13 cellular contexts compared by ENCODE assay signal in the genomic region with DNA sequence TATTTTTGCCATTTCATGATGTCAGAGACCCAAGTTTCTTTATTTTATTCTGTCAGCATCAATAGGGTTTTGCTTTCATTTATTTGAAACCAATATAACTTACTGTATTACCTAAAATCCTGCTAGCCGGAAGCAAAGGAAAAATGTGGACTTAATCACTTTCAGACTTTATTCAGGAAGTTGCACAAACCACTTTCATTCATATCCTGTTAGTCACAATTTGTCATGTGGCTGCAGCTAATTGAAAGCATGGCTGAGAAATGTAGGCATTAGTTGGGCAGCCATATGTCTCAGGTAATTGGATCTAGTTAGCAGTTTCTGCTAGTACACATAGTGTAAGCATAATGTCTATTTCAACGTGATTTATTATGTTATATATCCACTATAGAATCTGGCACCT.
A peak's percentile ranks its signal among the peaks of the same experiment; 100 is the strongest.
DNase-seq lines count a peak whose midpoint lies in the region; ATAC-seq, FAIRE-seq and TF ChIP-seq lines count a peak whose summit lies in the region.
"Had no signal": no experiment of that assay in that cellular context is flagged by ENCODE, and none has a peak within 500 bp of the region (broad histone marks: within the 10 kb centered on the region; RNA-seq: fewer than 3 reads in every experiment).

No MANE protein-coding gene starts in this region.

- POLR2A ChIA-PET in endothelial cell of umbilical vein (lab: Charles Lee) = no interaction called here

- DNase-seq in GM23248 (peak; percentile 90), RCC 7860 (ENCODE audit: low spot score) (peak; percentile 54), endothelial cell of umbilical vein (ENCODE audit: low read depth, low spot score) (peak; percentile 69), retinal pigment epithelial cell (ENCODE audit: low read depth) (peak; percentile 81), mesenteric fat pad (ENCODE audit: low spot score) (no peak), HAP-1 (ENCODE audit: low spot score in 2 of 2) (no peak), SHP77 treated with DMSO at 0.1 percent for 48 hours (lab: John Stamatoyannopoulos, UW) (no peak)
- DNase-seq: anterior cingulate cortex, esophagus squamous epithelium, left ventricle myocardium inferior, NCI-H187, ovary had no signal

- no peak for TF ChIP-seq CTCF in endothelial cell of umbilical vein (IDR thresholded peaks at IDR 0.05; ENCODE audit: extremely low read depth in 1 of 2, insufficient read depth in 1 of 2, low read depth in 1 of 2, low read length in 2 of 2)
- no peak for TF ChIP-seq CTCF in retinal pigment epithelial cell (conservative IDR thresholded peaks at IDR 0.05; ENCODE audit: low read depth, low read length)

- in situ Hi-C loops in GM23248 (cut with MboI) = no loop called here
- in situ Hi-C loops in HAP-1 (cut with MboI; ENCODE audit: low sequenced_read_pairs) = no loop called here

- ATAC-seq in esophagus mucosa = no peak

- no peaks in the 10 kb centered on the region for H3K9me2 ChIP-seq in GM23248 (ENCODE audit: insufficient read depth)

- H3K4me2 ChIP-seq in GM23248 (ENCODE audit: unreplicated experiment) (peak overlapping the region; percentile 74), endothelial cell of umbilical vein (ENCODE audit: insufficient read depth, low read length) (peak overlapping the region; percentile 45)

- no TSS peak for BruUV-seq in endothelial cell of umbilical vein (replicated peaks; lab: Mats Ljungman, UMichigan)

- intact Hi-C loops in endothelial cell of umbilical vein (cut with micrococcal nuclease) = no loop called here

- H2AFZ ChIP-seq in GM23248 (no peak overlapping the region), endothelial cell of umbilical vein (ENCODE audit: low read depth, low read length) (peak overlapping the region; percentile 36)

- no peaks in the 10 kb centered on the region for H3K9me1 ChIP-seq in endothelial cell of umbilical vein (replicated peaks; ENCODE audit: control insufficient read depth, extremely low read depth, insufficient read depth, low read length)

- peak overlapping the region; percentile 50 for H3K27ac ChIP-seq in GM23248
- H3K27ac ChIP-seq in endothelial cell of umbilical vein (ENCODE audit: insufficient read depth, low read depth, low read length) = peak overlapping the region; percentile 20
- H3K27ac ChIP-seq: esophagus squamous epithelium, left ventricle myocardium inferior, ovary had no signal

- no peaks in the 10 kb centered on the region for H3K36me3 ChIP-seq in GM23248 (ENCODE audit: low read depth)
- H3K36me3 ChIP-seq in endothelial cell of umbilical vein (ENCODE audit: control insufficient read depth in 2 of 2, extremely low read depth in 1 of 2, insufficient read depth in 2 of 2, low read length in 2 of 2) = no peaks in the 10 kb centered on the region
- H3K36me3 ChIP-seq in HAP-1 (replicated peaks) = no peaks in the 10 kb centered on the region
- H3K36me3 ChIP-seq: esophagus squamous epithelium, left ventricle myocardium inferior, ovary had no signal

- no peaks in the 10 kb centered on the region for H4K20me1 ChIP-seq in GM23248 (ENCODE audit: insufficient read depth)
- H4K20me1 ChIP-seq in endothelial cell of umbilical vein (replicated peaks; ENCODE audit: control insufficient read depth, extremely low read depth, insufficient read depth, low read length) = no peaks in the 10 kb centered on the region

- peaks cover 26% of the 10 kb centered on the region for H3F3A ChIP-seq in GM23248 (ENCODE audit: insufficient read depth)

- FAIRE-seq in RCC 7860 (lab: Jason Lieb, UNC) = peak; percentile 63
- FAIRE-seq in endothelial cell of umbilical vein (lab: Jason Lieb, UNC) = peak; percentile 77

- H3K79me2 ChIP-seq in GM23248 (ENCODE audit: insufficient read depth) = no peaks in the 10 kb centered on the region
- no peaks in the 10 kb centered on the region for H3K79me2 ChIP-seq in endothelial cell of umbilical vein (ENCODE audit: control insufficient read depth, insufficient read depth, low read length)

- WGBS in GM23248 (ENCODE audit: low coverage in 1 of 2, low lambda C conversion rate in 2 of 2, missing lambda C conversion rate in 2 of 2), 2 experiments = 1 to 2% methylated on average over 2 of the region's 2 CpGs

- peaks cover 31% of the 10 kb centered on the region for H3K4me1 ChIP-seq in GM23248 (ENCODE audit: insufficient read depth)
- peaks cover 12% of the 10 kb centered on the region for H3K4me1 ChIP-seq in endothelial cell of umbilical vein (ENCODE audit: control insufficient read depth, extremely low read depth, insufficient read depth, low read length)
- no peaks in the 10 kb centered on the region for H3K4me1 ChIP-seq in HAP-1
- H3K4me1 ChIP-seq: esophagus squamous epithelium had no signal

- CTCF ChIA-PET in endothelial cell of umbilical vein (lab: Charles Lee) = no interaction called here

- no peaks in the 10 kb centered on the region for H3K27me3 ChIP-seq in GM23248 (replicated peaks; ENCODE audit: insufficient read depth)
- no peaks in the 10 kb centered on the region for H3K27me3 ChIP-seq in endothelial cell of umbilical vein (ENCODE audit: control insufficient read depth in 2 of 2, insufficient read depth in 2 of 2, low read length in 2 of 2)
- H3K27me3 ChIP-seq in HAP-1 (ENCODE audit: low read depth) = peaks cover 7% of the 10 kb centered on the region; the same call in 1 of the 2 replicates
- H3K27me3 ChIP-seq: esophagus squamous epithelium, ovary had no signal

- H3K9me3 ChIP-seq in GM23248 (ENCODE audit: low read depth) = no peaks in the 10 kb centered on the region
- no peaks in the 10 kb centered on the region for H3K9me3 ChIP-seq in endothelial cell of umbilical vein (replicated peaks; ENCODE audit: control insufficient read depth, insufficient read depth, low read length)
- no peaks in the 10 kb centered on the region for H3K9me3 ChIP-seq in HAP-1
- H3K9me3 ChIP-seq: esophagus squamous epithelium, left ventricle myocardium inferior, ovary had no signal

- TF ChIP-seq POLR2A in endothelial cell of umbilical vein (IDR thresholded peaks at IDR 0.05; ENCODE audit: low read depth, low read length) = no peak

- dilution Hi-C loops in endothelial cell of umbilical vein (cut with MboI; ENCODE audit: extremely low pct_ligation_motif_present, low sequenced_read_pairs) = no loop called here

- H3K4me3 ChIP-seq in GM23248 (peak overlapping the region; percentile 32; the same call in 1 of the 2 replicates), endothelial cell of umbilical vein (replicated peaks in 1 of 3; ENCODE audit: insufficient read depth in 1 of 3, low read depth in 1 of 3, low read length in 3 of 3) (no peak overlapping the region), retinal pigment epithelial cell (ENCODE audit: low read length) (no peak overlapping the region), HAP-1 (no peak overlapping the region)
- H3K4me3 ChIP-seq: esophagus squamous epithelium, left ventricle myocardium inferior, ovary had no signal

- H3K9ac ChIP-seq in GM23248 (no peak overlapping the region), endothelial cell of umbilical vein (replicated peaks; ENCODE audit: extremely low read depth, insufficient read depth, low read length) (no peak overlapping the region)

TF ChIP-seq in endothelial cell of umbilical vein, 7 proteins besides CTCF, POLR2A, EP300 and RAD21:
- peak; percentile 75 for TF ChIP-seq FOS (IDR thresholded peaks at IDR 0.05; ENCODE audit: borderline replicate concordance, insufficient read depth, low read length)
- no peak for TF ChIP-seq GATA2 (IDR thresholded peaks at IDR 0.05; ENCODE audit: insufficient read depth, insufficient read length, low read depth, low read length)
- TF ChIP-seq MYC (IDR thresholded peaks at IDR 0.05; ENCODE audit: low read depth, low read length) = no peak
- TF ChIP-seq JUN (IDR thresholded peaks at IDR 0.05; ENCODE audit: borderline replicate concordance, insufficient read depth, insufficient read length, low read depth) = peak; percentile 38
- no peak for TF ChIP-seq EZH2 (IDR thresholded peaks at IDR 0.05; ENCODE audit: borderline replicate concordance, low read depth, low read length, severe bottlenecking)
- no peak for TF ChIP-seq MAX (IDR thresholded peaks at IDR 0.05; ENCODE audit: insufficient read depth, insufficient read length)
- peak; percentile 27 for TF ChIP-seq POLR2AphosphoS5 (IDR thresholded peaks at IDR 0.05; ENCODE audit: insufficient read depth, low read depth, low read length)

Comparison
In these comparisons a context has a peak if more than half of its experiments do, and no peak if none do; other contexts are left out.
1. DNase-seq: peak in GM23248 (single experiment), RCC 7860 (single experiment), endothelial cell of umbilical vein (single experiment) and retinal pigment epithelial cell (single experiment); none in mesenteric fat pad (single experiment), HAP-1 (0 of 2) and SHP77 treated with DMSO at 0.1 percent for 48 hours (single experiment).